Comparison of ENCODE assay signal across 11 cellular contexts in genomic region chr19:8459095-8459494, GRCh38. TPM values are rescaled to one million over a fixed set of nuclear protein-coding genes. Genes with fewer than 3 reads are reported as not detected.
A peak's percentile ranks its signal among the peaks of the same experiment; 100 is the strongest.
DNase-seq lines count a peak whose midpoint lies in the region; ATAC-seq and TF ChIP-seq lines count a peak whose summit lies in the region.
"Had no signal": no experiment of that assay in that cellular context is flagged by ENCODE, and none has a peak within 500 bp of the region (broad histone marks: within the 10 kb centered on the region; RNA-seq: fewer than 3 reads in every experiment).

No MANE protein-coding gene starts in this region.

- peaks cover 31% of the 10 kb centered on the region for H3K4me1 Mint-ChIP-seq in neural progenitor cell

- ATAC-seq in heart right ventricle, result peak in 2 of 8 donors; percentile 4 to 42
- peak; percentile 38 for ATAC-seq in sciatic nerve
- ATAC-seq in GM18867 (IDR thresholded peaks at IDR 0.05; ENCODE audit: unreplicated experiment), result no peak
- ATAC-seq in HG02759 (IDR thresholded peaks at IDR 0.05; ENCODE audit: unreplicated experiment), result no peak

- peaks cover 100% of the 10 kb centered on the region for H3K79me2 ChIP-seq in neural progenitor cell (ENCODE audit: low read depth)

- H3K9me3 ChIP-seq in BLaER1 treated with 17β-estradiol and CSF1 and Interleukin-3, amounts not matched to agents 10 nM and 100 nM (replicated peaks in 1 of 11), result no peaks in the 10 kb centered on the region
- H3K9me3 ChIP-seq in heart right ventricle (no peaks in the 10 kb centered on the region), neural progenitor cell (ENCODE audit: low read depth) (no peaks in the 10 kb centered on the region)
- H3K9me3 ChIP-seq: BE2C had no signal

- H3K36me3 ChIP-seq in BLaER1 treated with 17β-estradiol and CSF1 and Interleukin-3, amounts not matched to agents 10 nM and 100 nM, result peaks cover 89 to 100% (median 100%) of the 10 kb centered on the region in 11 experiments
- H3K36me3 ChIP-seq in heart right ventricle (peaks cover 0 to 88% (median 6%) of the 10 kb centered on the region in 9 donors), neural progenitor cell (peaks cover 15% of the 10 kb centered on the region)

- H3K4me3 Mint-ChIP-seq in neural progenitor cell, result no peak overlapping the region

- H3K9me3 Mint-ChIP-seq in neural progenitor cell, result no peaks in the 10 kb centered on the region

- H3K4me3 ChIP-seq in BLaER1 treated with 17β-estradiol and CSF1 and Interleukin-3, amounts not matched to agents 10 nM and 100 nM, result no peak overlapping the region
- peak overlapping the region in 1 of 10 donors; percentile 10 for H3K4me3 ChIP-seq in heart right ventricle
- no peak overlapping the region for H3K4me3 ChIP-seq in neural progenitor cell
- H3K4me3 ChIP-seq: skin epidermis had no signal

- intact Hi-C loops in heart right ventricle (cut with DNase I) (loop anchor here in 1 of 10 donors (5.0 kb wide), 1 partner anchor 62 kb away; no protein-coding TSS in a partner anchor), sciatic nerve (cut with DNase I) (no loop called here)

- DNase-seq in heart right ventricle (no peak), sciatic nerve (ENCODE audit: low spot score) (no peak), neural progenitor cell (ENCODE audit: low spot score) (no peak), NCI-H82 treated with DMSO at 0.1 percent for 48 hours (lab: John Stamatoyannopoulos, UW; ENCODE audit: unreplicated experiment) (no peak)
- DNase-seq: BE2C, NCI-H2171 had no signal

- TF ChIP-seq CTCF in VCaP (conservative IDR thresholded peaks at IDR 0.05) (no peak), heart right ventricle (IDR thresholded peaks at IDR 0.05) (no peak), neural progenitor cell (IDR thresholded peaks at IDR 0.05) (no peak)

- H3K27me3 ChIP-seq in BLaER1 treated with 17β-estradiol and CSF1 and Interleukin-3, amounts not matched to agents 10 nM and 100 nM, result no peaks in the 10 kb centered on the region
- H3K27me3 ChIP-seq in heart right ventricle (no peaks in the 10 kb centered on the region), neural progenitor cell (no peaks in the 10 kb centered on the region)
- H3K27me3 ChIP-seq: BE2C had no signal

- H3K4me2 ChIP-seq in BLaER1 treated with 17β-estradiol and CSF1 and Interleukin-3, amounts not matched to agents 10 nM and 100 nM, result peak overlapping the region in 9 of 11 experiments; percentile 1 to 57 (median 22); a peak in 6 of 22 replicates
- H3K4me2 ChIP-seq in neural progenitor cell, result no peak overlapping the region

- peaks cover 3% of the 10 kb centered on the region for H3K27me3 Mint-ChIP-seq in neural progenitor cell (ENCODE audit: insufficient read depth, low read depth)

- peaks cover 24% of the 10 kb centered on the region for H3F3A ChIP-seq in neural progenitor cell (ENCODE audit: low read depth)

- 0 out of 22 replicates have a peak overlapping the region, but pooled peaks of 1 of the 11 experiments have one; percentile 10 for H3K9ac ChIP-seq in BLaER1 treated with 17β-estradiol and CSF1 and Interleukin-3, amounts not matched to agents 10 nM and 100 nM
- no peak overlapping the region for H3K9ac ChIP-seq in neural progenitor cell

- H3K27ac Mint-ChIP-seq in neural progenitor cell, result no peak overlapping the region

- 45 to 51% methylated on average over 7 of the region's 7 CpGs for WGBS in heart right ventricle, 2 donors

- peaks cover 32% of the 10 kb centered on the region for H3K36me3 Mint-ChIP-seq in neural progenitor cell

- peaks cover 27 to 57% (median 40%) of the 10 kb centered on the region in 10 experiments for H3K4me1 ChIP-seq in BLaER1 treated with 17β-estradiol and CSF1 and Interleukin-3, amounts not matched to agents 10 nM and 100 nM
- peaks cover 35 to 97% (median 82%) of the 10 kb centered on the region in 9 donors for H3K4me1 ChIP-seq in heart right ventricle
- peaks cover 30% of the 10 kb centered on the region for H3K4me1 ChIP-seq in neural progenitor cell

- no peak overlapping the region for H3K27ac ChIP-seq in BLaER1 treated with 17β-estradiol and CSF1 and Interleukin-3, amounts not matched to agents 10 nM and 100 nM
- H3K27ac ChIP-seq in VCaP (peak overlapping the region; percentile 38), heart right ventricle (peak overlapping the region in 8 of 10 donors; percentile 31 to 71 (median 46)), neural progenitor cell (no peak overlapping the region)

- peaks cover 100% of the 10 kb centered on the region in 11 experiments for H4K20me1 ChIP-seq in BLaER1 treated with 17β-estradiol and CSF1 and Interleukin-3, amounts not matched to agents 10 nM and 100 nM
- peaks cover 100% of the 10 kb centered on the region for H4K20me1 ChIP-seq in neural progenitor cell (ENCODE audit: low read depth)

- no peak overlapping the region for H2AFZ ChIP-seq in neural progenitor cell (replicated peaks)

RNA-seq across cellular contexts. Expression of gene HNRNPM, which starts 14.3 kb away (rescaled TPM):
- 100 to 1,000 TPM in 2 of 10 donors, 10 to 100 TPM in 8; 87.4 to 127 (median 93.9) TPM for total RNA-seq in heart right ventricle
- 100 to 1,000 TPM in 1 of 2 donors, 10 to 100 TPM in 1; 48.5 to 123 TPM for polyA plus RNA-seq in heart right ventricle
- total RNA-seq in sciatic nerve, result 154 TPM
- 118 and 156 TPM in 2 replicates for total RNA-seq in neural progenitor cell (ENCODE audit: low replicate concordance)

RNA-seq across cellular contexts. Expression of gene PRAM1, which starts 43.3 kb away (rescaled TPM):
- total RNA-seq in heart right ventricle (1 to 10 TPM in 2 of 10 donors, under 1 TPM in 8; 0.28 to 3.2 (median 0.52) TPM), sciatic nerve (8.8 TPM), neural progenitor cell (ENCODE audit: low replicate concordance) (0.22 and 0.56 TPM in 2 replicates)
- polyA plus RNA-seq in heart right ventricle, result under 1 TPM; 0.36 to 0.66 TPM

RNA-seq across cellular contexts. Expression of gene MARCHF2, which starts 46.0 kb away (rescaled TPM):
- total RNA-seq in heart right ventricle, result 100 to 1,000 TPM in 1 of 10 donors, 10 to 100 TPM in 9; 70.4 to 104 (median 90.8) TPM
- polyA plus RNA-seq in heart right ventricle, result 10 to 100 TPM; 49.2 to 67.5 TPM
- 44.7 TPM for total RNA-seq in sciatic nerve
- total RNA-seq in neural progenitor cell (ENCODE audit: low replicate concordance), result 27.0 and 72.7 TPM in 2 replicates

RNA-seq across cellular contexts. Expression of gene ZNF414, which starts 54.9 kb away (rescaled TPM):
- total RNA-seq in heart right ventricle, result 10 to 100 TPM; 11.7 to 20.9 (median 17.1) TPM
- 10 to 100 TPM; 19.7 to 34.3 TPM for polyA plus RNA-seq in heart right ventricle
- 22.2 TPM for total RNA-seq in sciatic nerve
- 1.8 and 8.9 TPM in 2 replicates for total RNA-seq in neural progenitor cell (ENCODE audit: low replicate concordance)

Comparison
In these comparisons a context has a peak if more than half of its experiments do, and no peak if none do; other contexts are left out.
1. H3K27ac ChIP-seq: peak in VCaP (single experiment) and heart right ventricle (8 of 10); none in BLaER1 treated with 17β-estradiol and CSF1 and Interleukin-3, amounts not matched to agents 10 nM and 100 nM (0 of 11) and neural progenitor cell (single experiment).